Comparison of ENCODE assay signal across 28 cellular contexts in the genomic region with DNA sequence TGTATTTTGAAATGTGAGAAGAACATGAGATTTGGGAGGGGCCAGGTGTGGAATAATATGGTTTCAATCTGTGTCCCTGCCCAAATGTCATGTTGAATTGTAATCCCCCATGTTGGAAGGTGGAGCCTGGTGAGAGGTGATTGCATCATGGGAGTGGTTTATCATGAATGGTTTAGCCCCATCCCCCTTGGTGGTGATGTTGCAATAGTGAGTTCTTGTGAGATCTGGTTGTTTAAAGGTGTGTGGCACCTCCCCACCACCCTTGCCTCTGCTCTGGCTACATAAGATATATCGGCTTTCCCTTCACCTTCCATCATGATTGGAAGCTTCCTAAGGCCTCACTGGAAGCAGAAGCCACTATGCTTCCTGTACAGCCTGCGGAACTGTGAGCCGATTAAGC. TPM values are rescaled to one million over a fixed set of nuclear protein-coding genes. Genes with fewer than 3 reads are reported as not detected.
DNase-seq lines count a peak whose midpoint lies in the region; ATAC-seq, FAIRE-seq and TF ChIP-seq lines count a peak whose summit lies in the region.
"Had no signal": no experiment of that assay in that cellular context is flagged by ENCODE, and none has a peak within 500 bp of the region (broad histone marks: within the 10 kb centered on the region; RNA-seq: fewer than 3 reads in every experiment).

No MANE protein-coding gene starts in this region.

- no peaks in the 10 kb centered on the region for H3K23me2 ChIP-seq in H1 (ENCODE audit: low read depth, low read length)

- no peak for TF ChIP-seq POLR2A in HepG2 (IDR thresholded peaks at IDR 0.05; ENCODE audit: insufficient read depth in 1 of 2, low read depth in 2 of 2, low read length in 2 of 2)
- no peak for TF ChIP-seq POLR2A in right lobe of liver (IDR thresholded peaks at IDR 0.05)
- no peak for TF ChIP-seq POLR2A in H1 (IDR thresholded peaks at IDR 0.05; ENCODE audit: control extremely low read depth in 1 of 2, low read depth in 2 of 2, low read length in 2 of 2)

- H3K18ac ChIP-seq in H1 (ENCODE audit: extremely low read depth, low read length), result no peak overlapping the region

- peaks cover 15% of the 10 kb centered on the region for H3K9me3 Mint-ChIP-seq in activated CD4-positive, alpha-beta T cell treated with anti-CD3 and anti-CD28 coated beads for 36 hours (ENCODE audit: low read depth)

- H3K79me1 ChIP-seq in H1 (ENCODE audit: low read depth, low read length), result no peaks in the 10 kb centered on the region

- H3K9me3 ChIP-seq in HepG2 (ENCODE audit: low read length), result no peaks in the 10 kb centered on the region; the same call in 1 of the 2 replicates
- no peaks in the 10 kb centered on the region for H3K9me3 ChIP-seq in right lobe of liver
- H3K9me3 ChIP-seq in H1 (ENCODE audit: insufficient read depth in 2 of 2, low read depth in 1 of 2, low read length in 1 of 2), result peaks cover 5 to 16% of the 10 kb centered on the region in 2 experiments; a peak in 3 of 4 replicates
- peaks cover 12% of the 10 kb centered on the region for H3K9me3 ChIP-seq in lower lobe of right lung
- H3K9me3 ChIP-seq: HAP-1 had no signal

- H4K20me1 ChIP-seq in HepG2 (ENCODE audit: insufficient read depth, low read length) (no peaks in the 10 kb centered on the region), H1 (replicated peaks in 1 of 2; ENCODE audit: control insufficient read depth in 1 of 2, insufficient read depth in 2 of 2, low read length in 2 of 2) (no peaks in the 10 kb centered on the region)
- H4K20me1 ChIP-seq: BLaER1 treated with 17β-estradiol and CSF1 and Interleukin-3, amounts not matched to agents 10 nM and 100 nM had no signal

- POLR2A ChIA-PET in HepG2 (lab: Yijun Ruan, JAX) (no interaction called here), H1 (lab: Charles Lee; ENCODE audit: partially characterized antibody) (interaction anchor here (0.7 kb wide), 1 partner anchor 1122 kb away, joined by 3 read pairs; no protein-coding TSS in a partner anchor)
- POLR2A ChIA-PET in activated CD4-positive, alpha-beta T cell treated with anti-CD3 and anti-CD28 coated beads for 36 hours (lab: Charles Lee), result no interaction called here

- H3K23ac ChIP-seq in H1 (ENCODE audit: insufficient read length), result no peak overlapping the region

- no peak overlapping the region for H3K27ac Mint-ChIP-seq in activated CD4-positive, alpha-beta T cell treated with anti-CD3 and anti-CD28 coated beads for 36 hours
- H3K27ac Mint-ChIP-seq: CD4-positive, alpha-beta T cell; T-cell had no signal

- H2BK5ac ChIP-seq in H1 (ENCODE audit: low read depth, low read length), result no peak overlapping the region

- peaks cover 0 to 2% of the 10 kb centered on the region in 2 experiments; a peak in 2 of 5 replicates for H3K27me3 ChIP-seq in HepG2 (ENCODE audit: control insufficient read depth in 1 of 2, insufficient read depth in 2 of 2, low read length in 2 of 2)
- no peaks in the 10 kb centered on the region for H3K27me3 ChIP-seq in right lobe of liver
- H3K27me3 ChIP-seq in H1 (replicated peaks in 1 of 4; ENCODE audit: control insufficient read depth in 3 of 4, extremely low read depth in 1 of 4, insufficient read depth in 3 of 4, low read length in 3 of 4), result no peaks in the 10 kb centered on the region
- H3K27me3 ChIP-seq in lower lobe of right lung (ENCODE audit: low read depth), result no peaks in the 10 kb centered on the region
- H3K27me3 ChIP-seq: BLaER1 treated with 17β-estradiol and CSF1 and Interleukin-3, amounts not matched to agents 10 nM and 100 nM; SJCRH30 had no signal

- H2AK5ac ChIP-seq in H1 (ENCODE audit: low read depth, low read length), result no peak overlapping the region

- no peak for FAIRE-seq in HepG2 (lab: Jason Lieb, UNC)
- FAIRE-seq in H1 (lab: Jason Lieb, UNC), result no peak
- FAIRE-seq: A204.1, D721Med, GM18507 had no signal

- no peak overlapping the region for H3K14ac ChIP-seq in H1 (ENCODE audit: insufficient read length)

- DNase-seq in HepG2 (ENCODE audit: low spot score) (no peak), right lobe of liver (no peak), NAMALWA (ENCODE audit: low spot score) (peak; percentile 10), H1 (ENCODE audit: low read depth in 1 of 2, low spot score in 2 of 2) (no peak), T1000 (lab: John Stamatoyannopoulos, UW) (no peak), lower lobe of right lung (no peak)
- DNase-seq in activated CD4-positive, alpha-beta T cell treated with anti-CD3 and anti-CD28 coated beads for 36 hours, result no peak
- DNase-seq: AML-193; CD4-positive, alpha-beta T cell; Kasumi-1; NCI-H1092 treated with DMSO at 0.1 percent for 48 hours; NCI-H1436; NCI-H187; NCI-H2081 treated with DMSO at 0.1 percent for 48 hours; NCI-H524 treated with DMSO at 0.1 percent for 48 hours; NCI-H774; NK-92 treated with Interleukin-12 subunit alpha and Interleukin-12 subunit beta, amount 100 ng/mL, for 24 hours; PC-9; SJCRH30; T-cell had no signal

- H3K79me2 ChIP-seq in HepG2 (ENCODE audit: insufficient read depth, low read length) (no peaks in the 10 kb centered on the region), H1 (ENCODE audit: control insufficient read depth in 1 of 2, insufficient read depth in 2 of 2, low read length in 2 of 2) (no peaks in the 10 kb centered on the region)

- H3K36me3 Mint-ChIP-seq in activated CD4-positive, alpha-beta T cell treated with anti-CD3 and anti-CD28 coated beads for 36 hours (ENCODE audit: low read depth), result no peaks in the 10 kb centered on the region
- H3K36me3 Mint-ChIP-seq: T-cell had no signal

- no peak overlapping the region for H3K4me3 ChIP-seq in HepG2 (replicated peaks in 1 of 3; ENCODE audit: insufficient read depth in 1 of 3, low read depth in 2 of 3, low read length in 3 of 3)
- no peak overlapping the region for H3K4me3 ChIP-seq in right lobe of liver
- H3K4me3 ChIP-seq in H1 (ENCODE audit: extremely low read depth in 1 of 4, insufficient read depth in 2 of 4, low read depth in 3 of 4, low read length in 4 of 4), result no peak overlapping the region
- H3K4me3 ChIP-seq in lower lobe of right lung, result no peak overlapping the region
- H3K4me3 ChIP-seq: BLaER1 treated with 17β-estradiol and CSF1 and Interleukin-3, amounts not matched to agents 10 nM and 100 nM; HAP-1; PC-9; SJCRH30 had no signal

- no peak overlapping the region for H2BK120ac ChIP-seq in H1 (replicated peaks; ENCODE audit: low read depth, low read length)

- intact Hi-C loops in HepG2 (cut with micrococcal nuclease; ENCODE audit: unreplicated experiment) (no loop called here), right lobe of liver (cut with DNase I) (no loop called here), lower lobe of right lung (cut with DNase I) (no loop called here)
- intact Hi-C loops in activated CD4-positive, alpha-beta T cell treated with anti-CD3 and anti-CD28 coated beads for 36 hours (cut with DNase I, micrococcal nuclease), result no loop called here

- no peak overlapping the region for H4K8ac ChIP-seq in H1 (ENCODE audit: extremely low read depth, insufficient read depth, low read length)

- no peak overlapping the region for H2BK15ac ChIP-seq in H1 (ENCODE audit: low read length)

- no peak overlapping the region for H3K4me3 Mint-ChIP-seq in activated CD4-positive, alpha-beta T cell treated with anti-CD3 and anti-CD28 coated beads for 36 hours
- H3K4me3 Mint-ChIP-seq: CD4-positive, alpha-beta T cell; T-cell had no signal

- ATAC-seq in HepG2 (no peak), right lobe of liver (no peak), HG02763 (IDR thresholded peaks at IDR 0.05; ENCODE audit: unreplicated experiment) (no peak), lower lobe of right lung (no peak)
- ATAC-seq in activated CD4-positive, alpha-beta T cell treated with anti-CD3 and anti-CD28 coated beads for 36 hours, result no peak
- ATAC-seq: Right ventricle myocardium inferior, T-cell had no signal

- no TSS peak for BruUV-seq in HepG2 (replicated peaks; lab: Mats Ljungman, UMichigan)

- no peak overlapping the region for H3K4me2 ChIP-seq in HepG2 (ENCODE audit: low read depth, low read length)
- no peak overlapping the region for H3K4me2 ChIP-seq in H1 (ENCODE audit: insufficient read depth in 1 of 2, low read depth in 2 of 2, low read length in 2 of 2)
- H3K4me2 ChIP-seq: BLaER1 treated with 17β-estradiol and CSF1 and Interleukin-3, amounts not matched to agents 10 nM and 100 nM; PC-9 had no signal

- H3K4me1 ChIP-seq in HepG2 (ENCODE audit: insufficient read depth, low read length), result no peaks in the 10 kb centered on the region
- no peaks in the 10 kb centered on the region for H3K4me1 ChIP-seq in right lobe of liver
- peaks cover 0 to 2% (median 0%) of the 10 kb centered on the region in 4 experiments; a peak in 1 of 7 replicates for H3K4me1 ChIP-seq in H1 (replicated peaks in 1 of 4; ENCODE audit: control insufficient read depth in 3 of 4, insufficient read depth in 4 of 4, low read length in 3 of 4)
- no peaks in the 10 kb centered on the region for H3K4me1 ChIP-seq in lower lobe of right lung
- H3K4me1 ChIP-seq: BLaER1 treated with 17β-estradiol and CSF1 and Interleukin-3, amounts not matched to agents 10 nM and 100 nM; HAP-1; SJCRH30 had no signal

- no peak overlapping the region for H2BK20ac ChIP-seq in H1 (ENCODE audit: low read length)

- in situ Hi-C loops in HepG2 (cut with HindIII; ENCODE audit: extremely low pct_ligation_motif_present, low pct_unique_long_range_greater_than_20kb), result no loop called here

- TF ChIP-seq RAD21 in HepG2 (CRISPR knock-in tag; IDR thresholded peaks at IDR 0.05), result no peak
- no peak for TF ChIP-seq RAD21 in H1 (IDR thresholded peaks at IDR 0.05 in 1 of 2, conservative IDR thresholded peaks at IDR 0.05 in 1 of 2; ENCODE audit: low read depth in 2 of 2, low read length in 2 of 2)

- H2AFZ ChIP-seq in HepG2 (ENCODE audit: low read length) (no peak overlapping the region), H1 (ENCODE audit: low read length) (no peak overlapping the region; the same call in 1 of the 2 replicates)
- H2AFZ ChIP-seq: PC-9 had no signal

- H4K5ac ChIP-seq in H1 (ENCODE audit: insufficient read length, low read depth, low read length), result no peak overlapping the region

- no peak overlapping the region for H2BK12ac ChIP-seq in H1 (ENCODE audit: low read depth, low read length)

- H3K27ac ChIP-seq in HepG2 (ENCODE audit: extremely low read length, insufficient read depth, low read length) (no peak overlapping the region), right lobe of liver (no peak overlapping the region), H1 (ENCODE audit: low read depth, low read length) (no peak overlapping the region), lower lobe of right lung (no peak overlapping the region)
- H3K27ac ChIP-seq: BLaER1 treated with 17β-estradiol and CSF1 and Interleukin-3, amounts not matched to agents 10 nM and 100 nM; PC-9; SJCRH30 had no signal

- no peak overlapping the region for H4K91ac ChIP-seq in H1 (replicated peaks; ENCODE audit: insufficient read length, low read length)

- no peak overlapping the region for H3K56ac ChIP-seq in H1 (replicated peaks; ENCODE audit: insufficient read length, low read depth, low read length)

- H3K27me3 Mint-ChIP-seq in activated CD4-positive, alpha-beta T cell treated with anti-CD3 and anti-CD28 coated beads for 36 hours, result peaks cover 9% of the 10 kb centered on the region

- H3K4ac ChIP-seq in H1 (replicated peaks; ENCODE audit: insufficient read length, low read depth, low read length), result no peak overlapping the region

- no peaks in the 10 kb centered on the region for H3K36me3 ChIP-seq in HepG2 (replicated peaks in 1 of 2; ENCODE audit: control insufficient read depth in 1 of 2, insufficient read depth in 2 of 2, low read length in 2 of 2)
- H3K36me3 ChIP-seq in right lobe of liver, result no peaks in the 10 kb centered on the region
- H3K36me3 ChIP-seq in H1 (ENCODE audit: control insufficient read depth in 2 of 4, insufficient read depth in 4 of 4, low read length in 3 of 4), result no peaks in the 10 kb centered on the region
- no peaks in the 10 kb centered on the region for H3K36me3 ChIP-seq in lower lobe of right lung
- H3K36me3 ChIP-seq: BLaER1 treated with 17β-estradiol and CSF1 and Interleukin-3, amounts not matched to agents 10 nM and 100 nM; HAP-1; SJCRH30 had no signal

- WGBS in HepG2 (ENCODE audit: low lambda C conversion rate), result 27% methylated on average over 3 of the region's 3 CpGs
- WGBS in right lobe of liver (ENCODE audit: insufficient coverage, low coverage, low lambda C conversion rate, missing lambda C conversion rate), result 87% methylated on average over 2 of the region's 3 CpGs
- 94% methylated on average over 3 of the region's 3 CpGs; no CpG with 5 or more reads in 1 of the 2 experiments for WGBS in H1 (ENCODE audit: extremely low coverage in 1 of 2, insufficient coverage in 1 of 2, insufficient read length in 1 of 2, insufficient replicate concordance in 2 of 2, low coverage in 1 of 2, low lambda C conversion rate in 2 of 2, missing lambda C conversion rate in 1 of 2), 2 experiments

- TF ChIP-seq CTCF in HepG2 (CRISPR knock-in tag; IDR thresholded peaks at IDR 0.05) (no peak), right lobe of liver (IDR thresholded peaks at IDR 0.05) (no peak), H1 (IDR thresholded peaks at IDR 0.05; ENCODE audit: control extremely low read depth in 1 of 3, insufficient read depth in 1 of 3, low read depth in 1 of 3, low read length in 3 of 3) (no peak), lower lobe of right lung (IDR thresholded peaks at IDR 0.05) (no peak)

- CTCF ChIA-PET in HepG2 (lab: Yijun Ruan, JAX; ENCODE audit: low intra/inter-chr PET ratio, low total read pairs), result no interaction called here
- CTCF ChIA-PET in H1 (lab: Charles Lee; ENCODE audit: partially characterized antibody), result no interaction called here
- CTCF ChIA-PET in activated CD4-positive, alpha-beta T cell treated with anti-CD3 and anti-CD28 coated beads for 36 hours (lab: Charles Lee), result no interaction called here

- no peak for TF ChIP-seq EP300 in HepG2 (IDR thresholded peaks at IDR 0.05; ENCODE audit: low read depth in 2 of 2, low read length in 2 of 2)
- TF ChIP-seq EP300 in HepG2 (CRISPR knock-in tag; IDR thresholded peaks at IDR 0.05; ENCODE audit: borderline replicate concordance), result no peak
- TF ChIP-seq EP300 in H1 (IDR thresholded peaks at IDR 0.05; ENCODE audit: borderline replicate concordance in 1 of 2, low read depth in 2 of 2, low read length in 2 of 2), result no peak

- H3K9ac ChIP-seq in HepG2 (ENCODE audit: insufficient read depth, low read depth, low read length) (no peak overlapping the region), H1 (replicated peaks in 1 of 4; ENCODE audit: extremely low read depth in 1 of 4, low read depth in 3 of 4, low read length in 3 of 4) (no peak overlapping the region)
- H3K9ac ChIP-seq: BLaER1 treated with 17β-estradiol and CSF1 and Interleukin-3, amounts not matched to agents 10 nM and 100 nM had no signal

- H3K4me1 Mint-ChIP-seq in activated CD4-positive, alpha-beta T cell treated with anti-CD3 and anti-CD28 coated beads for 36 hours, result no peaks in the 10 kb centered on the region
- H3K4me1 Mint-ChIP-seq: T-cell had no signal

RNA-seq across cellular contexts. Expression of a gene that starts 23.9 kb away (rescaled TPM):
- total RNA-seq in HepG2 (2016; rRNA removed; fragmentation: Illumina TruSeq; extraction: Trizol) (not detected in 2 replicates), right lobe of liver (under 1 TPM in 2 of 6 experiments, not detected in 4; 0.10 to 0.20 TPM), lower lobe of right lung (18.5 TPM)
- total RNA-seq in HepG2 (2016; cell fraction: cytosol; rRNA removed; fragmentation: Illumina TruSeq; extraction: Trizol; ENCODE audit: low read depth), result not detected in 2 replicates
- not detected in 2 replicates for total RNA-seq in HepG2 (2016; cell fraction: insoluble cytoplasmic fraction; rRNA removed; fragmentation: Illumina TruSeq; extraction: Trizol)
- not detected in 2 replicates for total RNA-seq in HepG2 (2016; cell fraction: membrane; rRNA removed; fragmentation: Illumina TruSeq; extraction: Trizol)
- total RNA-seq in HepG2 (2016; cell fraction: nucleus; rRNA removed; fragmentation: Illumina TruSeq; extraction: Trizol), result not detected in 2 replicates
- polyA plus RNA-seq in HepG2 (2011; rRNA removed) (not detected in 2 replicates), H1 (2011; rRNA removed) (16.2 and 30.2 TPM in 2 replicates)
- polyA plus RNA-seq in HepG2 (2011; cell fraction: cytosol; rRNA removed), result not detected in 2 replicates
- polyA plus RNA-seq in HepG2 (2011; cell fraction: nucleus; rRNA removed), result not detected in 2 replicates
- not detected in 2 replicates for polyA plus RNA-seq in HepG2 (2012)
- not detected in 2 replicates for polyA plus RNA-seq in HepG2 (2016; cell fraction: cytosol; fragmentation: Illumina TruSeq; extraction: Trizol; ENCODE audit: low read depth)
- not detected in 2 replicates for polyA plus RNA-seq in HepG2 (2016; cell fraction: insoluble cytoplasmic fraction; fragmentation: Illumina TruSeq; extraction: Trizol; ENCODE audit: low read depth)
- polyA plus RNA-seq in HepG2 (2016; cell fraction: membrane; fragmentation: Illumina TruSeq; extraction: Trizol; ENCODE audit: low read depth), result not detected in 2 replicates
- polyA plus RNA-seq in HepG2 (2016; cell fraction: nucleus; fragmentation: Illumina TruSeq; extraction: Trizol; ENCODE audit: insufficient read depth, low read depth), result not detected in 2 replicates
- polyA minus RNA-seq in HepG2 (2011; rRNA and poly(A)+ RNA removed; ENCODE audit: low replicate concordance), result not detected in 2 replicates
- not detected in 2 replicates for polyA minus RNA-seq in HepG2 (2011; cell fraction: cytosol; rRNA and poly(A)+ RNA removed)
- not detected in 2 replicates for polyA minus RNA-seq in HepG2 (2011; cell fraction: nucleus; rRNA and poly(A)+ RNA removed)
- 12.9 and 14.3 TPM in 2 replicates for total RNA-seq in H1 (2021; fragmentation: NEBNext Ultra II Directional; extraction: Animal tissue kit (Norgen Biotek cat#: 25700))
- polyA plus RNA-seq in H1 (2011; cell fraction: cytosol; rRNA removed), result 9.6 TPM
- 17.5 TPM for polyA plus RNA-seq in H1 (2011; cell fraction: nucleus; rRNA removed)
- 9.2 to 13.0 TPM (median 10.9 TPM) in 4 replicates for polyA plus RNA-seq in H1 (2012, experiment 1 of 2)
- polyA plus RNA-seq in H1 (2012, experiment 2 of 2), result 7.9 TPM
- 16.6 TPM for polyA plus RNA-seq in H1 (2013, experiment 1 of 2)
- 19.8 TPM for polyA plus RNA-seq in H1 (2013, experiment 2 of 2)
- 4.6 and 9.6 TPM in 2 replicates for polyA minus RNA-seq in H1 (2011; rRNA and poly(A)+ RNA removed)
- 7.9 TPM for polyA minus RNA-seq in H1 (2011; cell fraction: cytosol; rRNA and poly(A)+ RNA removed)
- polyA minus RNA-seq in H1 (2011; cell fraction: nucleus; rRNA and poly(A)+ RNA removed), result 10.3 TPM
- not detected for total RNA-seq in activated CD4-positive, alpha-beta T cell treated with anti-CD3 and anti-CD28 coated beads for 36 hours
- total RNA-seq: CD4-positive, alpha-beta T cell; G401; PC-9 had no signal

Comparison
In these comparisons a context has a peak if more than half of its experiments do, and no peak if none do; other contexts are left out.
1. RNA of a gene that starts 23.9 kb away (total RNA-seq): 18.5 TPM in lower lobe of right lung (single experiment) and 12.9 to 14.3 TPM in H1; 0.10 to 0.20 TPM in right lobe of liver, not detected in HepG2 and not detected in activated CD4-positive, alpha-beta T cell treated with anti-CD3 and anti-CD28 coated beads for 36 hours; every median in the first group is over 10 times any median in the second.